Comparison of ENCODE assay signal across 1 cellular context in the genomic region with DNA sequence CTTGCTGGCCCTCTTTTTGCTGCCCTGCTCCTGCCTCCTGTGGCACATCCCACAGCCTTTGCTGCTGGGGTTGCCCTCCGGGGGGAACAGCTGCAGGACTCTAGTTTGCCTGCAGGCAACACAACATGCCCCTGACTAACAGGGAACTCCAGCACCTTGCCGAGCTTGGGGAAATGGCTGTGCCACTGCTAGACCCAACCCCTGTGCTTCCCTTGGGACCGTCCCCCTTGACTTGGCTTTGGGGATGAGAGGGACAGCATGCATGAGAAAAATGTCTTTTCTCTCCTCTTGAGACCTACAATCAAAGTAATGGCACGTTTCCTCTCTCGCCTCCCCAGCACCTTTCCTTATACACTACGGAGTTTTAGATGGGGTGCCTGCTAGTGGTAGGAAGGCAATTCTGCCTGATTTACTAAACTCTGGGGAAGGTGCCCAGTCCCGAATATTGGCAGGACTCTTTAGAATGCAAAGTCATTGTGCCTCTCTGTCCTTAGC.
TF ChIP-seq lines count a peak whose summit lies in the region.

No MANE protein-coding gene starts in this region.

TF ChIP-seq in GM23338, 12 proteins besides CTCF, POLR2A, EP300 and RAD21 (continued from another document):
- TF ChIP-seq, protein P1, sequence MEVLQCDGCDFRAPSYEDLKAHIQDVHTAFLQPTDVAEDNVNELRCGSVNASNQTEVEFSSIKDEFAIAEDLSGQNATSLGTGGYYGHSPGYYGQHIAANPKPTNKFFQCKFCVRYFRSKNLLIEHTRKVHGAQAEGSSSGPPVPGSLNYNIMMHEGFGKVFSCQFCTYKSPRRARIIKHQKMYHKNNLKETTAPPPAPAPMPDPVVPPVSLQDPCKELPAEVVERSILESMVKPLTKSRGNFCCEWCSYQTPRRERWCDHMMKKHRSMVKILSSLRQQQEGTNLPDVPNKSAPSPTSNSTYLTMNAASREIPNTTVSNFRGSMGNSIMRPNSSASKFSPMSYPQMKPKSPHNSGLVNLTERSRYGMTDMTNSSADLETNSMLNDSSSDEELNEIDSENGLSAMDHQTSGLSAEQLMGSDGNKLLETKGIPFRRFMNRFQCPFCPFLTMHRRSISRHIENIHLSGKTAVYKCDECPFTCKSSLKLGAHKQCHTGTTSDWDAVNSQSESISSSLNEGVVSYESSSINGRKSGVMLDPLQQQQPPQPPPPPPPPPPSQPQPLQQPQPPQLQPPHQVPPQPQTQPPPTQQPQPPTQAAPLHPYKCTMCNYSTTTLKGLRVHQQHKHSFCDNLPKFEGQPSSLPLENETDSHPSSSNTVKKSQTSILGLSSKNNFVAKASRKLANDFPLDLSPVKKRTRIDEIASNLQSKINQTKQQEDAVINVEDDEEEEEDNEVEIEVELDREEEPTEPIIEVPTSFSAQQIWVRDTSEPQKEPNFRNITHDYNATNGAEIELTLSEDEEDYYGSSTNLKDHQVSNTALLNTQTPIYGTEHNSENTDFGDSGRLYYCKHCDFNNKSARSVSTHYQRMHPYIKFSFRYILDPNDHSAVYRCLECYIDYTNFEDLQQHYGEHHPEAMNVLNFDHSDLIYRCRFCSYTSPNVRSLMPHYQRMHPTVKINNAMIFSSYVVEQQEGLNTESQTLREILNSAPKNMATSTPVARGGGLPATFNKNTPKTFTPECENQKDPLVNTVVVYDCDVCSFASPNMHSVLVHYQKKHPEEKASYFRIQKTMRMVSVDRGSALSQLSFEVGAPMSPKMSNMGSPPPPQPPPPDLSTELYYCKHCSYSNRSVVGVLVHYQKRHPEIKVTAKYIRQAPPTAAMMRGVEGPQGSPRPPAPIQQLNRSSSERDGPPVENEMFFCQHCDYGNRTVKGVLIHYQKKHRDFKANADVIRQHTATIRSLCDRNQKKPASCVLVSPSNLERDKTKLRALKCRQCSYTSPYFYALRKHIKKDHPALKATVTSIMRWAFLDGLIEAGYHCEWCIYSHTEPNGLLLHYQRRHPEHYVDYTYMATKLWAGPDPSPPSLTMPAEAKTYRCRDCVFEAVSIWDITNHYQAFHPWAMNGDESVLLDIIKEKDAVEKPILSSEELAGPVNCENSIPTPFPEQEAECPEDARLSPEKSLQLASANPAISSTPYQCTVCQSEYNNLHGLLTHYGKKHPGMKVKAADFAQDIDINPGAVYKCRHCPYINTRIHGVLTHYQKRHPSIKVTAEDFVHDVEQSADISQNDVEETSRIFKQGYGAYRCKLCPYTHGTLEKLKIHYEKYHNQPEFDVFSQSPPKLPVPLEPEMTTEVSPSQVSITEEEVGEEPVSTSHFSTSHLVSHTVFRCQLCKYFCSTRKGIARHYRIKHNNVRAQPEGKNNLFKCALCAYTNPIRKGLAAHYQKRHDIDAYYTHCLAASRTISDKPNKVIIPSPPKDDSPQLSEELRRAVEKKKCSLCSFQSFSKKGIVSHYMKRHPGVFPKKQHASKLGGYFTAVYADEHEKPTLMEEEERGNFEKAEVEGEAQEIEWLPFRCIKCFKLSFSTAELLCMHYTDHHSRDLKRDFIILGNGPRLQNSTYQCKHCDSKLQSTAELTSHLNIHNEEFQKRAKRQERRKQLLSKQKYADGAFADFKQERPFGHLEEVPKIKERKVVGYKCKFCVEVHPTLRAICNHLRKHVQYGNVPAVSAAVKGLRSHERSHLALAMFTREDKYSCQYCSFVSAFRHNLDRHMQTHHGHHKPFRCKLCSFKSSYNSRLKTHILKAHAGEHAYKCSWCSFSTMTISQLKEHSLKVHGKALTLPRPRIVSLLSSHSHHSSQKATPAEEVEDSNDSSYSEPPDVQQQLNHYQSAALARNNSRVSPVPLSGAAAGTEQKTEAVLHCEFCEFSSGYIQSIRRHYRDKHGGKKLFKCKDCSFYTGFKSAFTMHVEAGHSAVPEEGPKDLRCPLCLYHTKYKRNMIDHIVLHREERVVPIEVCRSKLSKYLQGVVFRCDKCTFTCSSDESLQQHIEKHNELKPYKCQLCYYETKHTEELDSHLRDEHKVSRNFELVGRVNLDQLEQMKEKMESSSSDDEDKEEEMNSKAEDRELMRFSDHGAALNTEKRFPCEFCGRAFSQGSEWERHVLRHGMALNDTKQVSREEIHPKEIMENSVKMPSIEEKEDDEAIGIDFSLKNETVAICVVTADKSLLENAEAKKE (CRISPR knock-in tag; IDR thresholded peaks at IDR 0.05) = no peak
- TF ChIP-seq, protein P2, sequence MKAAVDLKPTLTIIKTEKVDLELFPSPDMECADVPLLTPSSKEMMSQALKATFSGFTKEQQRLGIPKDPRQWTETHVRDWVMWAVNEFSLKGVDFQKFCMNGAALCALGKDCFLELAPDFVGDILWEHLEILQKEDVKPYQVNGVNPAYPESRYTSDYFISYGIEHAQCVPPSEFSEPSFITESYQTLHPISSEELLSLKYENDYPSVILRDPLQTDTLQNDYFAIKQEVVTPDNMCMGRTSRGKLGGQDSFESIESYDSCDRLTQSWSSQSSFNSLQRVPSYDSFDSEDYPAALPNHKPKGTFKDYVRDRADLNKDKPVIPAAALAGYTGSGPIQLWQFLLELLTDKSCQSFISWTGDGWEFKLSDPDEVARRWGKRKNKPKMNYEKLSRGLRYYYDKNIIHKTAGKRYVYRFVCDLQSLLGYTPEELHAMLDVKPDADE (IDR thresholded peaks at IDR 0.05) = no peak
- TF ChIP-seq NANOG (IDR thresholded peaks at IDR 0.05; ENCODE audit: borderline replicate concordance) (no peak), JUNB (IDR thresholded peaks at IDR 0.05; ENCODE audit: unreplicated experiment) (no peak), ZNF114 (CRISPR knock-in tag; IDR thresholded peaks at IDR 0.05) (no peak), ZNF331 (CRISPR knock-in tag; IDR thresholded peaks at IDR 0.05; ENCODE audit: low read depth) (no peak), EZH2phosphoT487 (IDR thresholded peaks at IDR 0.05; ENCODE audit: unreplicated experiment) (no peak), POLR2AphosphoS5 (IDR thresholded peaks at IDR 0.05; ENCODE audit: low read depth) (no peak)
- TF ChIP-seq, protein P3, sequence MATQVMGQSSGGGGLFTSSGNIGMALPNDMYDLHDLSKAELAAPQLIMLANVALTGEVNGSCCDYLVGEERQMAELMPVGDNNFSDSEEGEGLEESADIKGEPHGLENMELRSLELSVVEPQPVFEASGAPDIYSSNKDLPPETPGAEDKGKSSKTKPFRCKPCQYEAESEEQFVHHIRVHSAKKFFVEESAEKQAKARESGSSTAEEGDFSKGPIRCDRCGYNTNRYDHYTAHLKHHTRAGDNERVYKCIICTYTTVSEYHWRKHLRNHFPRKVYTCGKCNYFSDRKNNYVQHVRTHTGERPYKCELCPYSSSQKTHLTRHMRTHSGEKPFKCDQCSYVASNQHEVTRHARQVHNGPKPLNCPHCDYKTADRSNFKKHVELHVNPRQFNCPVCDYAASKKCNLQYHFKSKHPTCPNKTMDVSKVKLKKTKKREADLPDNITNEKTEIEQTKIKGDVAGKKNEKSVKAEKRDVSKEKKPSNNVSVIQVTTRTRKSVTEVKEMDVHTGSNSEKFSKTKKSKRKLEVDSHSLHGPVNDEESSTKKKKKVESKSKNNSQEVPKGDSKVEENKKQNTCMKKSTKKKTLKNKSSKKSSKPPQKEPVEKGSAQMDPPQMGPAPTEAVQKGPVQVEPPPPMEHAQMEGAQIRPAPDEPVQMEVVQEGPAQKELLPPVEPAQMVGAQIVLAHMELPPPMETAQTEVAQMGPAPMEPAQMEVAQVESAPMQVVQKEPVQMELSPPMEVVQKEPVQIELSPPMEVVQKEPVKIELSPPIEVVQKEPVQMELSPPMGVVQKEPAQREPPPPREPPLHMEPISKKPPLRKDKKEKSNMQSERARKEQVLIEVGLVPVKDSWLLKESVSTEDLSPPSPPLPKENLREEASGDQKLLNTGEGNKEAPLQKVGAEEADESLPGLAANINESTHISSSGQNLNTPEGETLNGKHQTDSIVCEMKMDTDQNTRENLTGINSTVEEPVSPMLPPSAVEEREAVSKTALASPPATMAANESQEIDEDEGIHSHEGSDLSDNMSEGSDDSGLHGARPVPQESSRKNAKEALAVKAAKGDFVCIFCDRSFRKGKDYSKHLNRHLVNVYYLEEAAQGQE (IDR thresholded peaks at IDR 0.05; ENCODE audit: unreplicated experiment) = no peak
